In the genomic region with DNA sequence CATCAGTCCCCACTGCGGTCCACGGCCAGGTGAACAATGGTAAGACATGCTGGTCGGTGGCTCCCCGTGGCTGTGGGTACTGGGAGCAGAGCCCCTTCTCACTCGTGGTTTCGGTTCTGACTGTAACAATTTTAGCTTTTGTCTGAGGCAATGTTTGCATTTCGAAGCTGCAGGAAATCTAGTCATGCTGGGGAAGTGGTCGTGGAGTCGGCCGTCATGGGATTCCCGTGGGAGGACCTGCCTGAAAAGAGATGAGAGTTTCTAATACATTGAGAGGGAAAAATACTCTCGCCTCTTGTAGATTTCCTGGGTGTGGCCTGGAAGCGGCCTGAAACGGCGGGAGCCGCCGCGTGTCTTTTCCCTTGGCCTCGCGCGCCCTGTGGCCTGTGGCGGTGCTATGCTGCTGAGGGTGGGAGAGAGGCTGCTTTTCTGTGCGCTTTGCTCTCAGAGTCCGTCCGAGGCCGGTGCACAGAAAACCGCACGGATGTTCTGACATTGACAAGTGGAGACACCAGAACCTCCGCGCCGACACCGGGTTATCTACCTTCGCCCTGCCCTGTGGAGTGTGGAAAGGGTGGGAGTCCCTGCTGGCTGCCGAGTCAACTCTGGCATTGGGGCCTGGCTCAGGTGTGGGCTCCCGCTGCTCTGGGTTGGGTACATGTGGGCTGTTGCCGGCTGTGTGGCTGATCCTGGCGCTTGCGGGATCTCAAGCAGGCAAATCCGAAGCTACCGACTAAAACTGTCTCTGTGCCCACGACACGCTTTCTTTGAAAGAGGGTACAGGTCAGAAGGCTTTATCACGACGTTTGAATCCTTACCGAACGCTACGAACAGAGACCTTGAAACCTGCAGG, we compare ENCODE assay signal across 11 cellular contexts.
DNase-seq lines count a peak whose midpoint lies in the region; ATAC-seq and TF ChIP-seq lines count a peak whose summit lies in the region.
"Had no signal": no experiment of that assay in that cellular context is flagged by ENCODE, and none has a peak within 500 bp of the region (broad histone marks: within the 10 kb centered on the region; RNA-seq: fewer than 3 reads in every experiment).

No MANE protein-coding gene starts in this region.

- intact Hi-C loops in CD4-positive, alpha-beta T cell (cut with DNase I, micrococcal nuclease), result no loop called here

- no peak for TF ChIP-seq CTCF in CD4-positive, alpha-beta T cell (IDR thresholded peaks at IDR 0.05)

- peaks cover 23% of the 10 kb centered on the region for H3K4me1 Mint-ChIP-seq in CD4-positive, alpha-beta T cell (ENCODE audit: low read depth)
- H3K4me1 Mint-ChIP-seq in activated naive CD8-positive, alpha-beta T cell (ENCODE audit: low read depth), result peaks cover 20% of the 10 kb centered on the region
- peaks cover 17 to 18% of the 10 kb centered on the region in 2 donors for H3K4me1 Mint-ChIP-seq in natural killer cell treated with Interleukin-12 subunit alpha and Interleukin-12 subunit beta and Interleukin-15 and Interleukin-18, amount 100 ng/mL, for 72 hours (ENCODE audit: low read depth in 2 of 2)

- no peaks in the 10 kb centered on the region for H3K9me3 Mint-ChIP-seq in CD4-positive, alpha-beta T cell
- no peaks in the 10 kb centered on the region for H3K9me3 Mint-ChIP-seq in activated naive CD8-positive, alpha-beta T cell (ENCODE audit: low read depth)
- no peaks in the 10 kb centered on the region for H3K9me3 Mint-ChIP-seq in natural killer cell treated with Interleukin-12 subunit alpha and Interleukin-12 subunit beta and Interleukin-15 and Interleukin-18, amount 100 ng/mL, for 72 hours
- H3K9me3 Mint-ChIP-seq: neural crest cell had no signal

- H3K27me3 Mint-ChIP-seq in CD4-positive, alpha-beta T cell, result no peaks in the 10 kb centered on the region
- no peaks in the 10 kb centered on the region for H3K27me3 Mint-ChIP-seq in activated naive CD8-positive, alpha-beta T cell
- no peaks in the 10 kb centered on the region for H3K27me3 Mint-ChIP-seq in natural killer cell treated with Interleukin-12 subunit alpha and Interleukin-12 subunit beta and Interleukin-15 and Interleukin-18, amount 100 ng/mL, for 72 hours

- H3K27ac Mint-ChIP-seq in CD4-positive, alpha-beta T cell, result peak overlapping the region; percentile 61
- H3K27ac Mint-ChIP-seq in activated naive CD8-positive, alpha-beta T cell, result peak overlapping the region; percentile 61
- peak overlapping the region; percentile 38 to 53 for H3K27ac Mint-ChIP-seq in natural killer cell treated with Interleukin-12 subunit alpha and Interleukin-12 subunit beta and Interleukin-15 and Interleukin-18, amount 100 ng/mL, for 72 hours

- H3K36me3 Mint-ChIP-seq in CD4-positive, alpha-beta T cell (ENCODE audit: low read depth), result peaks cover 37% of the 10 kb centered on the region
- H3K36me3 Mint-ChIP-seq in activated naive CD8-positive, alpha-beta T cell, result peaks cover 2% of the 10 kb centered on the region
- peaks cover 6% of the 10 kb centered on the region for H3K36me3 Mint-ChIP-seq in natural killer cell treated with Interleukin-12 subunit alpha and Interleukin-12 subunit beta and Interleukin-15 and Interleukin-18, amount 100 ng/mL, for 72 hours

- no peak for ATAC-seq in CD4-positive, alpha-beta T cell (ENCODE audit: poor library complexity)
- ATAC-seq in natural killer cell treated with Interleukin-12 subunit alpha and Interleukin-12 subunit beta and Interleukin-15 and Interleukin-18, amount 100 ng/mL, for 72 hours, result no peak
- ATAC-seq in HG03565 (IDR thresholded peaks at IDR 0.05; ENCODE audit: unreplicated experiment), result no peak
- ATAC-seq in HG02759 (IDR thresholded peaks at IDR 0.05; ENCODE audit: unreplicated experiment), result no peak

- CTCF ChIA-PET in CD4-positive, alpha-beta T cell (lab: Charles Lee), result no interaction called here

- H3K4me3 Mint-ChIP-seq in CD4-positive, alpha-beta T cell, result no peak overlapping the region
- no peak overlapping the region for H3K4me3 Mint-ChIP-seq in activated naive CD8-positive, alpha-beta T cell
- H3K4me3 Mint-ChIP-seq in natural killer cell treated with Interleukin-12 subunit alpha and Interleukin-12 subunit beta and Interleukin-15 and Interleukin-18, amount 100 ng/mL, for 72 hours, result no peak overlapping the region

- H3K27me3 ChIP-seq in CD4-positive, alpha-beta T cell (ENCODE audit: control insufficient read depth, insufficient read depth, low read length), result no peaks in the 10 kb centered on the region

- H3K27ac ChIP-seq in CD4-positive, alpha-beta T cell (ENCODE audit: low read depth, low read length), result no peak overlapping the region

- POLR2A ChIA-PET in CD4-positive, alpha-beta T cell (lab: Charles Lee), result no interaction called here

- no peak for DNase-seq in CD4-positive, alpha-beta T cell
- DNase-seq in HT1080 (ENCODE audit: low read depth) (peak; percentile 67), HuH-7 (ENCODE audit: low spot score) (no peak), NCI-H1436 (lab: John Stamatoyannopoulos, UW) (no peak)
- DNase-seq in natural killer cell treated with Interleukin-12 subunit alpha and Interleukin-12 subunit beta and Interleukin-15 and Interleukin-18, amount 100 ng/mL, for 72 hours (ENCODE audit: low spot score), result no peak
- DNase-seq: DMS79, NCI-H187 had no signal

- no peaks in the 10 kb centered on the region for H3K9me3 ChIP-seq in CD4-positive, alpha-beta T cell (ENCODE audit: control insufficient read depth, low read length)
